In the genomic region with DNA sequence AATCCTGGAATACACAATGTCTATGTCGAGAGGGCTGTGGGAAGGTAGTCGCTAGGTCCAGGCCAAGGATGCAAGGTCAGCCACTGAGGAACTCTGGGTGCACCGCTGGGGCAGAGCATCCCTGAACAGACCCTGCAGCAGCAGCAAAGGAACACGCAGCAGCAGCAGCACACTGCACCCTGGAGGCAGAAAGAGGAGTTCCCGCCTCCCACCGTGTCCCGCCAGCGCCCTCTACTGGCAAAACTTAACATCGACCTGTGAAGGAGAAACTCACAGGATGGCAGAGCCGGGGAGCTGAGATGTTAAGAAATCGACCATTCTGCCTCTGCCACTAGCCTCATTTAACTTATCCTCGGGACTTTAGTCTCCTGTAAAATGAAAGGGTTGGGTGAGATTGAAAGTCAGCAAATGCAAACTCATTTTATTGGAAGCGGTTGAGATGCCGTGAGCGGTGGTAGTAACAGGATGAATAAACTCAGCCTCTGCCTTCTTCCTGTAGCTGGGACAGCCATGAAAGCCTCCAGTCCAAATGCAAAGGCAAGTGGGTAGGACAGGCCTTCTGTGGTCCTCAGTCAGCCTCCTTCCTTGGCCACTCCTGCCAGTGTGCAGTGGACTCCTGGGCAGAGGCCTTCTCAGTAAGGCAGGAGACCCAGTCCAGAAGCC, we compare ENCODE assay signal across 8 cellular contexts. TPM values are rescaled to one million over a fixed set of nuclear protein-coding genes. Genes with fewer than 3 reads are reported as not detected.
DNase-seq lines count a peak whose midpoint lies in the region; ATAC-seq and FAIRE-seq lines count a peak whose summit lies in the region.

No MANE protein-coding gene starts in this region.

- FAIRE-seq in RCC 7860 (lab: Jason Lieb, UNC), result no peak

- ATAC-seq in GM21367 (IDR thresholded peaks at IDR 0.05; ENCODE audit: unreplicated experiment), result peak; percentile 75
- no peak for ATAC-seq in GM21528 (IDR thresholded peaks at IDR 0.05; ENCODE audit: low FRiP score, unreplicated experiment)

- DNase-seq in G401 (ENCODE audit: low spot score), result peak; percentile 27
- peak in 70 of 76 experiments; percentile 5 to 85 (median 59) for DNase-seq in HUDEP-2 (lab: John Stamatoyannopoulos, UW; ENCODE audit: unreplicated experiment in 76 of 76)
- peak; percentile 34 for DNase-seq in RCC 7860 (ENCODE audit: low spot score)
- peak; percentile 52 for DNase-seq in amniotic epithelial cell (ENCODE audit: low read depth)
- peak; percentile 95 for DNase-seq in islet precursor cell
- DNase-seq in stimulated activated CD8-positive, alpha-beta memory T cell treated with anti-CD3 and anti-CD28 coated beads, Interleukin-4, amount 100 ng/mL, for 24 hours (ENCODE audit: low read depth), result peak; percentile 9

- in situ Hi-C loops in G401 (cut with HindIII; ENCODE audit: low sequenced_read_pairs), result no loop called here

RNA-seq across cellular contexts. Expression of a gene that starts 45.6 kb away (rescaled TPM):
- not detected in 2 replicates for total RNA-seq in G401 (2014; rRNA removed; shearing (Covaris generic))

Comparison
In these comparisons a context has a peak if more than half of its experiments do, and no peak if none do; other contexts are left out.
1. DNase-seq: peak in every context shown above with its lines; median percentile 95 in islet precursor cell; 59 in HUDEP-2; 52 in amniotic epithelial cell; 34 in RCC 7860; 27 in G401; 9 in stimulated activated CD8-positive, alpha-beta memory T cell treated with anti-CD3 and anti-CD28 coated beads, Interleukin-4, amount 100 ng/mL, for 24 hours.